1 cellular context compared by ENCODE assay signal in genomic region chr5:30438785-30439184, GRCh38.
TF ChIP-seq lines count a peak whose summit lies in the region.

No MANE protein-coding gene starts in this region.

TF ChIP-seq in H1, 55 proteins besides CTCF, POLR2A, EP300 and RAD21 (continued from another document):
- TF ChIP-seq CBX8 (IDR thresholded peaks at IDR 0.05; ENCODE audit: borderline replicate concordance, low read depth, low read length) = no peak
- no peak for TF ChIP-seq ASH2L (IDR thresholded peaks at IDR 0.05; ENCODE audit: low read length)
- TF ChIP-seq TAF7 (optimal IDR thresholded peaks at IDR 0.05; ENCODE audit: borderline replicate concordance, low read depth, low read length) = no peak
- no peak for TF ChIP-seq NANOG (IDR thresholded peaks at IDR 0.05; ENCODE audit: insufficient read depth, low read depth, low read length, poor library complexity, severe bottlenecking)
- no peak for TF ChIP-seq CHD7 (IDR thresholded peaks at IDR 0.05; ENCODE audit: insufficient replicate concordance, low read length)
- no peak for TF ChIP-seq MAFK (IDR thresholded peaks at IDR 0.05; ENCODE audit: low read depth, low read length)
- TF ChIP-seq CEBPB (IDR thresholded peaks at IDR 0.05; ENCODE audit: low read depth, low read length) = no peak
- no peak for TF ChIP-seq POU5F1 (IDR thresholded peaks at IDR 0.05; ENCODE audit: low read depth, low read length)
- no peak for TF ChIP-seq EGR1 (IDR thresholded peaks at IDR 0.05; ENCODE audit: borderline replicate concordance, low read depth, low read length)
- TF ChIP-seq TCF12 (IDR thresholded peaks at IDR 0.05; ENCODE audit: low read depth, low read length) = no peak
TF ChIP-seq in H1: peak in this region for 0.
